6 cellular contexts compared by ENCODE assay signal in the genomic region with DNA sequence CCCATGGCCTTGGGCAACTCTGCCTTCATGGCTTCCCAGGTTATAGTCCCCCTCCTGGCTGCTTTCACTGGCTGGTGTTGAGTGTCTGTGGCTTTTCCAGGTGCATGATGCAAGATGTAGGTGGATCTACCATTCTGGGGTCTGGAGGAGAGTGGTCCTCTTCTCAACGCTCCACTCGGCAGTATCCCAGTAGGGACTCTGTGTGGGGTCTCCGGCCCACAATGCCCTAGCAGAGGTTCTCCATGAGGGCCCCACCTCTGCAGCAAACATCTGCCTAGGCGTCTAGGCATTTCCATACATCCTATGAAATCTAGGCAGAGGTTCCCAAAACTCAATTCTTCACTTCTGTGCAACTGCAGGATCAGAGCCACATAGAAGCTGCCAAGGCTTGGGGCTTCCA.
"Had no signal": no experiment of that assay in that cellular context is flagged by ENCODE, and none has a peak within 500 bp of the region (broad histone marks: within the 10 kb centered on the region; RNA-seq: fewer than 3 reads in every experiment).

No MANE protein-coding gene starts in this region.

- H3K27ac ChIP-seq: HL-60 had no signal

- ATAC-seq: GM23338, HepG2 had no signal

- H3K4me2 ChIP-seq: GM23338 had no signal

- DNase-seq: H9, HCEC 1CT, KBM-7 had no signal

- H2AFZ ChIP-seq: GM23338 had no signal

- H3K4me3 ChIP-seq: GM23338 had no signal
